ENCODE assay signal across 1 cellular context in genomic region chr14:32453857-32454810, GRCh38.
TF ChIP-seq lines count a peak whose summit lies in the region.

No MANE protein-coding gene starts in this region.

TF ChIP-seq in IMR-90, 13 proteins besides CTCF, POLR2A, EP300 and RAD21:
- TF ChIP-seq BHLHE40 (IDR thresholded peaks at IDR 0.05; ENCODE audit: low read depth, low read length) = no peak
- no peak for TF ChIP-seq SMC3 (IDR thresholded peaks at IDR 0.05; ENCODE audit: low read depth, low read length)
- no peak for TF ChIP-seq MAFK (IDR thresholded peaks at IDR 0.05; ENCODE audit: low read depth, low read length)
- TF ChIP-seq, protein P1, sequence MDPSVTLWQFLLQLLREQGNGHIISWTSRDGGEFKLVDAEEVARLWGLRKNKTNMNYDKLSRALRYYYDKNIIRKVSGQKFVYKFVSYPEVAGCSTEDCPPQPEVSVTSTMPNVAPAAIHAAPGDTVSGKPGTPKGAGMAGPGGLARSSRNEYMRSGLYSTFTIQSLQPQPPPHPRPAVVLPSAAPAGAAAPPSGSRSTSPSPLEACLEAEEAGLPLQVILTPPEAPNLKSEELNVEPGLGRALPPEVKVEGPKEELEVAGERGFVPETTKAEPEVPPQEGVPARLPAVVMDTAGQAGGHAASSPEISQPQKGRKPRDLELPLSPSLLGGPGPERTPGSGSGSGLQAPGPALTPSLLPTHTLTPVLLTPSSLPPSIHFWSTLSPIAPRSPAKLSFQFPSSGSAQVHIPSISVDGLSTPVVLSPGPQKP (IDR thresholded peaks at IDR 0.05; ENCODE audit: borderline replicate concordance, low read depth, low read length) = no peak
- TF ChIP-seq RFX5 (IDR thresholded peaks at IDR 0.05; ENCODE audit: low read depth, low read length) = no peak
- TF ChIP-seq RCOR1 (IDR thresholded peaks at IDR 0.05; ENCODE audit: insufficient replicate concordance, low read length) = no peak
- TF ChIP-seq, protein P2, sequence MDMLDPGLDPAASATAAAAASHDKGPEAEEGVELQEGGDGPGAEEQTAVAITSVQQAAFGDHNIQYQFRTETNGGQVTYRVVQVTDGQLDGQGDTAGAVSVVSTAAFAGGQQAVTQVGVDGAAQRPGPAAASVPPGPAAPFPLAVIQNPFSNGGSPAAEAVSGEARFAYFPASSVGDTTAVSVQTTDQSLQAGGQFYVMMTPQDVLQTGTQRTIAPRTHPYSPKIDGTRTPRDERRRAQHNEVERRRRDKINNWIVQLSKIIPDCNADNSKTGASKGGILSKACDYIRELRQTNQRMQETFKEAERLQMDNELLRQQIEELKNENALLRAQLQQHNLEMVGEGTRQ (IDR thresholded peaks at IDR 0.05; ENCODE audit: low read depth, low read length) = no peak
- no peak for TF ChIP-seq NFE2L2 (IDR thresholded peaks at IDR 0.05; ENCODE audit: low read depth, low read length)
- no peak for TF ChIP-seq FOS (IDR thresholded peaks at IDR 0.05; ENCODE audit: low read depth, low read length)
- no peak for TF ChIP-seq MAZ (IDR thresholded peaks at IDR 0.05; ENCODE audit: borderline replicate concordance, low read depth, low read length)
- no peak for TF ChIP-seq MXI1 (IDR thresholded peaks at IDR 0.05; ENCODE audit: borderline replicate concordance, low read depth, low read length)
- TF ChIP-seq CHD1 (IDR thresholded peaks at IDR 0.05; ENCODE audit: low read depth, low read length) = no peak
- TF ChIP-seq CEBPB (IDR thresholded peaks at IDR 0.05; ENCODE audit: low read depth, low read length) = no peak
